ENCODE assay signal across 16 cellular contexts in genomic region chr7:42152353-42153205, GRCh38.
A peak's percentile ranks its signal among the peaks of the same experiment; 100 is the strongest.
DNase-seq lines count a peak whose midpoint lies in the region; ATAC-seq and TF ChIP-seq lines count a peak whose summit lies in the region.
"Had no signal": no experiment of that assay in that cellular context is flagged by ENCODE, and none has a peak within 500 bp of the region (broad histone marks: within the 10 kb centered on the region; RNA-seq: fewer than 3 reads in every experiment).

No MANE protein-coding gene starts in this region.

- no peak for TF ChIP-seq EP300 in neural cell (conservative IDR thresholded peaks at IDR 0.05; ENCODE audit: poor library complexity, severe bottlenecking)

- H4K20me1 ChIP-seq in neural cell (ENCODE audit: insufficient read depth), result no peaks in the 10 kb centered on the region

- peaks cover 59% of the 10 kb centered on the region for H3K4me1 ChIP-seq in A673 (ENCODE audit: insufficient read depth, low read length, poor library complexity, severe bottlenecking)
- H3K4me1 ChIP-seq in HUES48 (ENCODE audit: control insufficient read depth, insufficient read depth, low read length), result peaks cover 30% of the 10 kb centered on the region

- H3K9me3 ChIP-seq in A673 (ENCODE audit: low read depth, low read length, poor library complexity, severe bottlenecking), result no peaks in the 10 kb centered on the region
- no peaks in the 10 kb centered on the region for H3K9me3 ChIP-seq in HUES48 (ENCODE audit: control insufficient read depth, insufficient read depth, low read length)
- H3K9me3 ChIP-seq in neural cell (ENCODE audit: low read length), result no peaks in the 10 kb centered on the region
- no peaks in the 10 kb centered on the region for H3K9me3 ChIP-seq in T-helper 17 cell (ENCODE audit: control insufficient read depth, low read length, poor library complexity, severe bottlenecking)

- no peak overlapping the region for H2AFZ ChIP-seq in neural cell (ENCODE audit: low read depth, low read length)

- H3K27ac ChIP-seq in A673 (ENCODE audit: low read depth, low read length, poor library complexity, severe bottlenecking), result peak overlapping the region; percentile 25
- H3K27ac ChIP-seq in HUES48 (ENCODE audit: low read depth, low read length), result peak overlapping the region; percentile 44
- no peak overlapping the region for H3K27ac ChIP-seq in neural cell (ENCODE audit: low read length)

- no peak overlapping the region for H3K9ac ChIP-seq in HUES48 (ENCODE audit: low read depth, low read length)
- H3K9ac ChIP-seq in neural cell (ENCODE audit: low read length), result no peak overlapping the region

- H3F3A ChIP-seq in neural cell (ENCODE audit: insufficient read depth, low read length, poor library complexity, severe bottlenecking), result peaks cover 6% of the 10 kb centered on the region

- intact Hi-C loops in A673 (cut with micrococcal nuclease; ENCODE audit: unreplicated experiment) (no loop called here), lower leg skin (cut with DNase I; ENCODE audit: low total_unique reads) (no loop called here)

- DNase-seq in A673 (ENCODE audit: low spot score) (no peak), T-helper 17 cell (no peak), lower leg skin (ENCODE audit: low spot score in 2 of 2) (no peak)
- DNase-seq: activated CD4-positive, alpha-beta T cell treated with anti-CD3 and anti-CD28 coated beads, Interleukin-2, amount 50 U/mL, for 48 hours; KG1; NCI-H1105; NCI-H2227 treated with DMSO at 0.1 percent for 48 hours; posterior cingulate gyrus; stimulated activated CD4-positive, alpha-beta T cell treated with anti-CD3 and anti-CD28 coated beads, Interleukin-15, amount 100 ng/mL, for 24 hours; stimulated activated naive CD8-positive, alpha-beta T cell treated with anti-CD3 and anti-CD28 coated beads, Interleukin-15, amount 100 ng/mL, for 72 hours had no signal

- no peak for TF ChIP-seq POLR2A in lower leg skin (IDR thresholded peaks at IDR 0.05)

- peaks cover 5% of the 10 kb centered on the region for H3K27me3 Mint-ChIP-seq in T-helper 17 cell
- H3K27me3 Mint-ChIP-seq: central memory CD8-positive, alpha-beta T cell had no signal

- TF ChIP-seq CTCF in A673 (conservative IDR thresholded peaks at IDR 0.05; ENCODE audit: low read depth, low read length) (no peak), neural cell (IDR thresholded peaks at IDR 0.05; ENCODE audit: poor library complexity, severe bottlenecking) (no peak), lower leg skin (IDR thresholded peaks at IDR 0.05) (no peak)

- no peak for TF ChIP-seq RAD21 in neural cell (conservative IDR thresholded peaks at IDR 0.05)

- POLR2A ChIA-PET in A673 (lab: Charles Lee; ENCODE audit: low non-redundant PET), result no interaction called here

- H3K27me3 ChIP-seq in A673 (replicated peaks; ENCODE audit: insufficient read depth, low read depth, low read length, poor library complexity) (no peaks in the 10 kb centered on the region), HUES48 (ENCODE audit: control insufficient read depth, insufficient read depth, low read length) (no peaks in the 10 kb centered on the region), neural cell (ENCODE audit: insufficient read depth, low read depth, low read length) (no peaks in the 10 kb centered on the region)

- peaks cover 67% of the 10 kb centered on the region for H3K79me2 ChIP-seq in neural cell (replicated peaks; ENCODE audit: insufficient read depth, low read length)

- BruUV-seq in A673 (replicated peaks; lab: Mats Ljungman, UMichigan), result no TSS peak

- no peak overlapping the region for H3K27ac Mint-ChIP-seq in T-helper 17 cell
- H3K27ac Mint-ChIP-seq: stimulated activated naive CD8-positive, alpha-beta T cell treated with anti-CD3 and anti-CD28 coated beads, Interleukin-15, amount 100 ng/mL, for 72 hours had no signal

- no peak overlapping the region for H3K4me2 ChIP-seq in neural cell (ENCODE audit: low read length)

- WGBS in lower leg skin, 2 donors, result 70 to 71% methylated on average over 11 of the region's 11 CpGs

- H3K4me3 ChIP-seq in A673 (ENCODE audit: low read depth, low read length, poor library complexity, severe bottlenecking), result no peak overlapping the region
- H3K4me3 ChIP-seq in HUES48 (ENCODE audit: low read depth, low read length), result no peak overlapping the region
- peak overlapping the region; percentile 28 for H3K4me3 ChIP-seq in neural cell (ENCODE audit: low read length)
- H3K4me3 ChIP-seq in lower leg skin (ENCODE audit: low read depth, poor library complexity, severe bottlenecking), result no peak overlapping the region

- no peak overlapping the region for H3K4me3 Mint-ChIP-seq in T-helper 17 cell
- H3K4me3 Mint-ChIP-seq: central memory CD8-positive, alpha-beta T cell; stimulated activated naive CD8-positive, alpha-beta T cell treated with anti-CD3 and anti-CD28 coated beads, Interleukin-15, amount 100 ng/mL, for 72 hours had no signal

- H3K4me1 Mint-ChIP-seq in T-helper 17 cell, result no peaks in the 10 kb centered on the region
- H3K4me1 Mint-ChIP-seq: central memory CD8-positive, alpha-beta T cell; stimulated activated naive CD8-positive, alpha-beta T cell treated with anti-CD3 and anti-CD28 coated beads, Interleukin-15, amount 100 ng/mL, for 72 hours had no signal

- H3K9me2 ChIP-seq in neural cell (ENCODE audit: insufficient read depth, low read length), result no peaks in the 10 kb centered on the region

- H3K36me3 ChIP-seq in A673 (ENCODE audit: insufficient read depth, low read length, poor library complexity, severe bottlenecking) (no peaks in the 10 kb centered on the region), HUES48 (ENCODE audit: control insufficient read depth, insufficient read depth, low read length) (no peaks in the 10 kb centered on the region), neural cell (ENCODE audit: insufficient read depth, low read length) (no peaks in the 10 kb centered on the region)

- H3K36me3 Mint-ChIP-seq in T-helper 17 cell (ENCODE audit: low read depth), result no peaks in the 10 kb centered on the region

- ATAC-seq in esophagus mucosa (peak; percentile 22), GM18868 (IDR thresholded peaks at IDR 0.05; ENCODE audit: unreplicated experiment) (no peak), T-helper 17 cell (no peak), GM21737 (IDR thresholded peaks at IDR 0.05; ENCODE audit: unreplicated experiment) (no peak)
- ATAC-seq: stimulated activated naive CD8-positive, alpha-beta T cell treated with anti-CD3 and anti-CD28 coated beads, Interleukin-15, amount 100 ng/mL, for 72 hours had no signal

- CTCF ChIA-PET in A673 (lab: Charles Lee), result no interaction called here

TF ChIP-seq in neural cell, 6 proteins besides CTCF, POLR2A, EP300 and RAD21:
- TF ChIP-seq REST (IDR thresholded peaks at IDR 0.05; ENCODE audit: borderline replicate concordance), result no peak
- TF ChIP-seq TAF1 (IDR thresholded peaks at IDR 0.05; ENCODE audit: low read depth), result no peak
- no peak for TF ChIP-seq EZH2 (IDR thresholded peaks at IDR 0.05; ENCODE audit: borderline replicate concordance, insufficient read depth, low read length, poor library complexity, severe bottlenecking)
- TF ChIP-seq MXI1 (conservative IDR thresholded peaks at IDR 0.05; ENCODE audit: poor library complexity, severe bottlenecking), result no peak
- TF ChIP-seq SMC3 (conservative IDR thresholded peaks at IDR 0.05; ENCODE audit: poor library complexity), result no peak
- TF ChIP-seq POLR2AphosphoS5 (IDR thresholded peaks at IDR 0.05), result no peak
